In genomic region chr3:41064070-41064469, GRCh38 we compare ENCODE assay signal across 27 cellular contexts.
"Had no signal": no experiment of that assay in that cellular context is flagged by ENCODE, and none has a peak within 500 bp of the region (broad histone marks: within the 10 kb centered on the region; RNA-seq: fewer than 3 reads in every experiment).

No MANE protein-coding gene starts in this region.

- H3K4me1 ChIP-seq: colonic mucosa, esophagus squamous epithelium, gastrocnemius medialis, heart right ventricle, left lung, lower lobe of right lung had no signal

- H3K27ac Mint-ChIP-seq: dendritic cell treated with granulocyte-macrophage colony-stimulating factor and Interleukin-4, amounts not matched to agents 40 ng/mL and 50 ng/mL, for 4 days; effector memory CD8-positive, alpha-beta T cell; endodermal cell; mesothelial cell of epicardium had no signal

- H3K36me3 Mint-ChIP-seq: mesothelial cell of epicardium had no signal

- DNase-seq: colonic mucosa; cortex of kidney; effector CD8-positive, alpha-beta T cell; effector memory CD8-positive, alpha-beta T cell; erythroblast; esophagus squamous epithelium; foreskin fibroblast; foreskin melanocyte; gastrocnemius medialis; glutamatergic neuron; head of caudate nucleus; heart right ventricle; hippocampal formation; left cardiac atrium; left lung; left ventricle myocardium superior; lower lobe of right lung; mesenchymal stem cell; mucosa of descending colon had no signal

- FAIRE-seq: endometrium, islet of Langerhans, keratinocyte had no signal

- ATAC-seq: effector memory CD8-positive, alpha-beta T cell; esophagus mucosa; gastrocnemius medialis; heart right ventricle; left cardiac atrium; left lung; left ventricle myocardium superior; lower lobe of right lung; mucosa of descending colon had no signal

- H3K9me3 ChIP-seq: colonic mucosa, esophagus squamous epithelium, gastrocnemius medialis, heart right ventricle, left lung, lower lobe of right lung, mucosa of descending colon had no signal

- H3K27me3 ChIP-seq: colonic mucosa, esophagus squamous epithelium, gastrocnemius medialis, heart right ventricle, left lung had no signal

- H3K4me1 Mint-ChIP-seq: endodermal cell, mesothelial cell of epicardium had no signal

- H3K9me3 Mint-ChIP-seq: dendritic cell treated with granulocyte-macrophage colony-stimulating factor and Interleukin-4, amounts not matched to agents 40 ng/mL and 50 ng/mL, for 4 days; effector memory CD8-positive, alpha-beta T cell; endodermal cell had no signal

- H3K4me3 ChIP-seq: colonic mucosa, esophagus squamous epithelium, gastrocnemius medialis, heart right ventricle, left lung, lower lobe of right lung, mucosa of descending colon had no signal

- H3K36me3 ChIP-seq: colonic mucosa, esophagus squamous epithelium, gastrocnemius medialis, heart right ventricle, left lung, lower lobe of right lung had no signal

- H3K4me3 Mint-ChIP-seq: dendritic cell treated with granulocyte-macrophage colony-stimulating factor and Interleukin-4, amounts not matched to agents 40 ng/mL and 50 ng/mL, for 4 days; effector memory CD8-positive, alpha-beta T cell; endodermal cell; mesothelial cell of epicardium had no signal

- H3K27ac ChIP-seq: colonic mucosa, epithelial cell of prostate, esophagus squamous epithelium, gastrocnemius medialis, heart right ventricle, left lung, lower lobe of right lung had no signal
